8 cellular contexts compared by ENCODE assay signal in the genomic region with DNA sequence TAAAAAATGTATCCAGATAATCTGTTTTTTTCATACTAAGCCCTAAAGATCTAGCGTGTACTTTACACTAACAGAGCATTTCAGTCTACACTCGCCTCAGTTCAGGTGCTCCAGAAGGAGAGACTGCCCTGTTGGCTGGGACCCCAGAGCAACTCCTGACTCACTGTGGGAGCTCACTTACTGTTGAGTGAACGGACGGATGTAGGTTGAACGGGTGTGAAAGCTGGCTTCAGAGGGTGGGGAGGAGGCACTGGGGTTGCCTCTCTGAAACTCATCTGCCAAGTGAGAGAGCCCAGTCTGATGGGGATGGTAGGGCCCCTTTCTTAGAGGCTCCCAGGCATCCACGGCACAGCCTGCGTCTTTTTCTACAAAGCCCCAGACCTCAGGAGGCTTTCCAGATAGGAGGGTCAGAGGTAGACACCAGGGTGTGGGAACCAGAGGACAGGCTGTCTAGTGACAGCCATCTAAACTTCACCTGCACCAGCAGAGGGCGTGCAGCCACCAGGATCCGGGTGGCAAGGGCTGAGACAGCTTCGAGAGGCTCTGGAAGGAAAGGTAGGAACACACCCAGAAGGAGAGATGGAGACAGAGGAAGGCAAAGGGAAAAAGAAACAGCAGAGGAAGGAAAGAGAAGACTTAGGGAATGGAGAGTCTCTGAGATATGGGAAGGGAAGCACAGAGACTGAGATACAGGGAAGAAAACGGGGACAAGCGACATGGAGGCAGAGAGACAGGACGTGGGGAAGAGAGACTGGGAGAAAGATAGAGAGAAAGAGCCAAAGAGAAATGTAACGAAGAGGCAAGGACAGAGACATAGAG. TPM values are rescaled to one million over a fixed set of nuclear protein-coding genes. Genes with fewer than 3 reads are reported as not detected.
A peak's percentile ranks its signal among the peaks of the same experiment; 100 is the strongest.
DNase-seq lines count a peak whose midpoint lies in the region; ATAC-seq and TF ChIP-seq lines count a peak whose summit lies in the region.

No MANE protein-coding gene starts in this region.

- ATAC-seq in GM18861 (IDR thresholded peaks at IDR 0.05; ENCODE audit: unreplicated experiment) (peak; percentile 59), HG03175 (IDR thresholded peaks at IDR 0.05; ENCODE audit: unreplicated experiment) (no peak)

- no peak overlapping the region for H2AFZ ChIP-seq in hepatocyte
- H2AFZ ChIP-seq in smooth muscle cell (ENCODE audit: low read depth) = no peak overlapping the region

- H3K9ac ChIP-seq in smooth muscle cell (ENCODE audit: low read depth) = no peak overlapping the region

- TF ChIP-seq CTCF in AG04450 (IDR thresholded peaks at IDR 0.05; ENCODE audit: low read depth, low read length) = peak; percentile 75
- TF ChIP-seq CTCF in ascending aorta (IDR thresholded peaks at IDR 0.05) = peak; percentile 74 to 83 (median 76)
- peak; percentile 91 for TF ChIP-seq CTCF in hepatocyte (IDR thresholded peaks at IDR 0.05; ENCODE audit: poor library complexity)
- peak; percentile 80 for TF ChIP-seq CTCF in smooth muscle cell (IDR thresholded peaks at IDR 0.05; ENCODE audit: borderline replicate concordance, insufficient read depth, poor library complexity, severe bottlenecking)

- H3K27ac ChIP-seq in AG04450 (ENCODE audit: low read depth, low read length) (no peak overlapping the region), ascending aorta (no peak overlapping the region), hepatocyte (no peak overlapping the region), smooth muscle cell (ENCODE audit: low read depth) (no peak overlapping the region)

- H3K4me2 ChIP-seq in hepatocyte (no peak overlapping the region), smooth muscle cell (no peak overlapping the region)

- 37% methylated on average over 14 of the region's 14 CpGs for WGBS in hepatocyte (ENCODE audit: low lambda C conversion rate, missing lambda C conversion rate)
- 38% methylated on average over 14 of the region's 14 CpGs for WGBS in smooth muscle cell (ENCODE audit: low lambda C conversion rate)

- H3K36me3 ChIP-seq in ascending aorta = no peaks in the 10 kb centered on the region
- H3K36me3 ChIP-seq in hepatocyte (replicated peaks; ENCODE audit: insufficient read depth, low read depth) = no peaks in the 10 kb centered on the region
- H3K36me3 ChIP-seq in smooth muscle cell (ENCODE audit: low read depth) = no peaks in the 10 kb centered on the region

- peaks cover 5% of the 10 kb centered on the region; the same call in 1 of the 2 replicates for H3K9me3 ChIP-seq in AG04450 (ENCODE audit: control insufficient read depth, insufficient read depth, low read length)
- H3K9me3 ChIP-seq in ascending aorta = no peaks in the 10 kb centered on the region
- no peaks in the 10 kb centered on the region for H3K9me3 ChIP-seq in hepatocyte (ENCODE audit: low read depth)
- H3K9me3 ChIP-seq in smooth muscle cell (replicated peaks; ENCODE audit: low read depth) = no peaks in the 10 kb centered on the region

- POLR2A ChIA-PET in AG04450 (lab: Yijun Ruan, JAX) = interaction anchor here (1.0 kb wide), 1 partner anchor 148 kb away, joined by 3 read pairs; no protein-coding TSS in a partner anchor

- no peak overlapping the region for H3K4me3 ChIP-seq in AG04450 (ENCODE audit: low read depth, low read length)
- H3K4me3 ChIP-seq in ascending aorta = no peak overlapping the region
- H3K4me3 ChIP-seq in hepatocyte = no peak overlapping the region
- no peak overlapping the region for H3K4me3 ChIP-seq in smooth muscle cell

- intact Hi-C loops in ascending aorta (cut with DNase I) = loop anchor here (1.0 to 5.0 kb wide), 2 partner anchors 52 to 156 kb away; no protein-coding TSS in a partner anchor

- no peaks in the 10 kb centered on the region for H3F3A ChIP-seq in smooth muscle cell (ENCODE audit: low read depth)

- DNase-seq in AG04450 (ENCODE audit: low read depth, low spot score) (peak; percentile 20), NCI-H1930 (lab: John Stamatoyannopoulos, UW) (peak; percentile 81 to 85), T-helper 9 cell (peak; percentile 72), ascending aorta (ENCODE audit: low spot score in 2 of 2) (peak; percentile 23 to 77), hepatocyte (ENCODE audit: low spot score) (peak; percentile 89), smooth muscle cell (lab: John Stamatoyannopoulos, UW; ENCODE audit: unreplicated experiment) (peak; percentile 9)

- H3K4me1 ChIP-seq in ascending aorta (no peaks in the 10 kb centered on the region), hepatocyte (ENCODE audit: insufficient read depth) (no peaks in the 10 kb centered on the region), smooth muscle cell (ENCODE audit: low read depth) (no peaks in the 10 kb centered on the region)

- H3K9me2 ChIP-seq in hepatocyte (replicated peaks; ENCODE audit: insufficient read depth) = no peaks in the 10 kb centered on the region

- CTCF ChIA-PET in AG04450 (lab: Charles Lee) = interaction anchor here (0.6 to 1.4 kb wide), 5 partner anchors 9 to 157 kb away, joined by 3 to 15 read pairs (median 4); no protein-coding TSS in a partner anchor

- H3K27me3 ChIP-seq in AG04450 (ENCODE audit: control insufficient read depth, insufficient read depth, low read length) (peaks cover 26% of the 10 kb centered on the region), ascending aorta (no peaks in the 10 kb centered on the region), hepatocyte (no peaks in the 10 kb centered on the region), smooth muscle cell (ENCODE audit: low read depth) (peaks cover 9% of the 10 kb centered on the region)

- H4K20me1 ChIP-seq in hepatocyte (ENCODE audit: insufficient read depth, poor library complexity, severe bottlenecking) (no peaks in the 10 kb centered on the region), smooth muscle cell (ENCODE audit: low read depth) (no peaks in the 10 kb centered on the region)

- H3K79me2 ChIP-seq in hepatocyte = no peaks in the 10 kb centered on the region
- H3K79me2 ChIP-seq in smooth muscle cell (ENCODE audit: low read depth) = no peaks in the 10 kb centered on the region

RNA-seq across cellular contexts. Expression of gene KASH5, which starts 3.7 kb away (rescaled TPM):
- polyA plus RNA-seq in AG04450 (2011; rRNA removed) (not detected in 2 replicates), hepatocyte (not detected in 2 replicates), smooth muscle cell (not detected in 2 replicates)
- not detected in 2 replicates for polyA minus RNA-seq in AG04450 (2011; rRNA and poly(A)+ RNA removed)
- total RNA-seq in ascending aorta (not detected), hepatocyte (not detected in 2 replicates), smooth muscle cell (not detected in 2 replicates)

RNA-seq across cellular contexts. Expression of gene DKKL1, which starts 28.1 kb away (rescaled TPM):
- polyA plus RNA-seq in AG04450 (2011; rRNA removed) = 0.14 TPM in 1 of 2 replicates, not detected in the other
- not detected in 2 replicates for polyA minus RNA-seq in AG04450 (2011; rRNA and poly(A)+ RNA removed)
- not detected for total RNA-seq in ascending aorta
- 2.2 and 2.9 TPM in 2 replicates for total RNA-seq in hepatocyte
- 4.0 and 6.0 TPM in 2 replicates for polyA plus RNA-seq in hepatocyte
- total RNA-seq in smooth muscle cell = 2.3 and 6.3 TPM in 2 replicates
- 2.8 and 6.4 TPM in 2 replicates for polyA plus RNA-seq in smooth muscle cell

RNA-seq across cellular contexts. Expression of gene TEAD2, which starts 29.6 kb away (rescaled TPM):
- polyA plus RNA-seq in AG04450 (2011; rRNA removed) = 32.8 and 41.7 TPM in 2 replicates
- 52.6 and 80.2 TPM in 2 replicates for polyA minus RNA-seq in AG04450 (2011; rRNA and poly(A)+ RNA removed)
- 51.4 TPM for total RNA-seq in ascending aorta
- total RNA-seq in hepatocyte = 35.4 and 42.2 TPM in 2 replicates
- 36.1 and 41.4 TPM in 2 replicates for polyA plus RNA-seq in hepatocyte
- 46.0 and 71.8 TPM in 2 replicates for total RNA-seq in smooth muscle cell
- 55.3 and 58.5 TPM in 2 replicates for polyA plus RNA-seq in smooth muscle cell

RNA-seq across cellular contexts. Expression of gene PTH2, which starts 31.5 kb away (rescaled TPM):
- polyA plus RNA-seq in AG04450 (2011; rRNA removed) (not detected in 2 replicates), hepatocyte (not detected in 2 replicates), smooth muscle cell (not detected in 2 replicates)
- polyA minus RNA-seq in AG04450 (2011; rRNA and poly(A)+ RNA removed) = not detected in 2 replicates
- total RNA-seq in ascending aorta (not detected), hepatocyte (not detected in 2 replicates), smooth muscle cell (not detected in 2 replicates)

RNA-seq across cellular contexts. Expression of gene GFY, which starts 33.4 kb away (rescaled TPM):
- not detected in 2 replicates for polyA plus RNA-seq in AG04450 (2011; rRNA removed)
- not detected in 2 replicates for polyA minus RNA-seq in AG04450 (2011; rRNA and poly(A)+ RNA removed)
- total RNA-seq in ascending aorta = not detected
- total RNA-seq in hepatocyte = not detected in 2 replicates
- not detected in 2 replicates for polyA plus RNA-seq in hepatocyte
- total RNA-seq in smooth muscle cell = not detected in 2 replicates
- not detected in 2 replicates for polyA plus RNA-seq in smooth muscle cell

Comparison
In these comparisons a context has a peak if more than half of its experiments do, and no peak if none do; other contexts are left out.
1. DNase-seq: peak in every context shown above with its lines; median percentile 89 in hepatocyte; 83 in NCI-H1930; 72 in T-helper 9 cell; 50 in ascending aorta; 20 in AG04450; 9 in smooth muscle cell.